10 cellular contexts compared by ENCODE assay signal in genomic region chr11:26765323-26765722, GRCh38. TPM values are rescaled to one million over a fixed set of nuclear protein-coding genes. Genes with fewer than 3 reads are reported as not detected.
"Had no signal": no experiment of that assay in that cellular context is flagged by ENCODE, and none has a peak within 500 bp of the region (broad histone marks: within the 10 kb centered on the region; RNA-seq: fewer than 3 reads in every experiment).

No MANE protein-coding gene starts in this region.

- H3K36me3 ChIP-seq: HAP-1 had no signal

- H3K4me1 ChIP-seq: HAP-1 had no signal

- H3K27ac ChIP-seq: GM23248, HL-60 had no signal

- H3K4me3 ChIP-seq: GM23248, HAP-1, K562 had no signal

- DNase-seq: GM23248, GOT3, H7, HFFc6, IMR-90 had no signal

- H3K9me3 ChIP-seq: HAP-1 had no signal

- H2AFZ ChIP-seq: GM23248 had no signal

- H3K9ac ChIP-seq: GM23248 had no signal

- FAIRE-seq: K562 had no signal

RNA-seq across cellular contexts. Expression of gene SLC5A12, which starts 43.5 kb away (rescaled TPM):
- total RNA-seq: H4, HFFc6, HT1080, IMR-90 had no signal
- polyA plus RNA-seq: IMR-90 had no signal
